Comparison of ENCODE assay signal across 12 cellular contexts in the genomic region with DNA sequence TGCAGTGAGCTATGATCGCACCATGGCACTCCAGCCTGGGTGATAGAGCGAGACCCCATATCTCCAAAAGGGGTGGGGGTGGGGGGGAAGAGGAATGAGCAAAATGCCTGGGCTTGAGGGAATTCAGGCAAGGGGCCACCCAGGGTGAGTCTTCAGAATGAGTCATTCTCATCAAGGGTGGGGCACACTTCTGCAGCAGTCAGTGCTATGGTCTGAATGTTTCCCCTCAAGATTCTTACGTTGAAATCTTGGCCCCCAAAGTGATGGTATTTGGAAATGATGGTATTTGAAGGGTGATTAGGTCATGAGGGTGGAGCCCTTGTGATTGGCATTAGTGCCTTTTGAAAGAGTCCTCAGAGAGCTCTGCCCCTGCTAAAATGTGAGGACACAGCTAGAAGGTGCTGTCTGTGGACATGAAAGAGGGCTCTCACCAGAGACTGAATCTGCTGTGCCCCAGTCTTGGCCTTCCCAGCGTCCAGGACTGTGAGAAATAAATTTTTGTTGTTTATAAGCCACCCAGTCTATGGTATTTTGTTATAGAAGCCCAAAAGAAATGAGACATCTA.
DNase-seq lines count a peak whose midpoint lies in the region; ATAC-seq and TF ChIP-seq lines count a peak whose summit lies in the region.
"Had no signal": no experiment of that assay in that cellular context is flagged by ENCODE, and none has a peak within 500 bp of the region (broad histone marks: within the 10 kb centered on the region; RNA-seq: fewer than 3 reads in every experiment).

No MANE protein-coding gene starts in this region.

- H3K9me3 ChIP-seq in right atrium auricular region = no peaks in the 10 kb centered on the region
- H3K9me3 ChIP-seq in OCI-LY7 (ENCODE audit: low read length) = no peaks in the 10 kb centered on the region
- H3K9me3 ChIP-seq: right lobe of liver, transverse colon had no signal

- no peaks in the 10 kb centered on the region for H3K36me3 ChIP-seq in right atrium auricular region
- no peaks in the 10 kb centered on the region for H3K36me3 ChIP-seq in OCI-LY7 (ENCODE audit: insufficient read depth, low read length)
- H3K36me3 ChIP-seq: right lobe of liver, transverse colon had no signal

- H3K27me3 Mint-ChIP-seq in activated T-helper 2 cell treated with anti-CD3 and anti-CD28 coated beads, Interferon-gamma antibody, Interleukin-2, Interleukin-4, amounts not matched to agents 10 μg/mL and 5 μg/mL and 100 μg/mL, durations not matched to agents 14 hours and 24 hours and 36 hours (ENCODE audit: low read depth) = peaks cover 5% of the 10 kb centered on the region

- ATAC-seq in Right ventricle myocardium inferior = peak; percentile 24
- ATAC-seq in GM18498 (IDR thresholded peaks at IDR 0.05; ENCODE audit: unreplicated experiment) = no peak

- BruUV-seq in OCI-LY7 (replicated peaks; lab: Mats Ljungman, UMichigan) = no TSS peak

- H2AFZ ChIP-seq in OCI-LY7 (ENCODE audit: low read length) = no peak overlapping the region

- H3K9me3 Mint-ChIP-seq in activated T-helper 2 cell treated with anti-CD3 and anti-CD28 coated beads, Interferon-gamma antibody, Interleukin-2, Interleukin-4, amounts not matched to agents 10 μg/mL and 5 μg/mL and 100 μg/mL, durations not matched to agents 14 hours and 24 hours and 36 hours = no peaks in the 10 kb centered on the region

- H3K4me1 ChIP-seq in right atrium auricular region (no peaks in the 10 kb centered on the region), OCI-LY7 (ENCODE audit: insufficient read depth, low read length, poor library complexity, severe bottlenecking) (no peaks in the 10 kb centered on the region)
- H3K4me1 ChIP-seq: right lobe of liver, transverse colon had no signal

- no peak overlapping the region for H3K4me3 Mint-ChIP-seq in activated T-helper 2 cell treated with anti-CD3 and anti-CD28 coated beads, Interferon-gamma antibody, Interleukin-2, Interleukin-4, amounts not matched to agents 10 μg/mL and 5 μg/mL and 100 μg/mL, durations not matched to agents 14 hours and 24 hours and 36 hours (ENCODE audit: low read depth)

- peak overlapping the region; percentile 77 for H3K27ac Mint-ChIP-seq in activated T-helper 2 cell treated with anti-CD3 and anti-CD28 coated beads, Interferon-gamma antibody, Interleukin-2, Interleukin-4, amounts not matched to agents 10 μg/mL and 5 μg/mL and 100 μg/mL, durations not matched to agents 14 hours and 24 hours and 36 hours

- DNase-seq in Right ventricle myocardium inferior (ENCODE audit: missing footprints) (no peak), right atrium auricular region (ENCODE audit: low spot score) (no peak), foreskin fibroblast (peak; percentile 9 to 60), OCI-LY7 (ENCODE audit: low spot score) (no peak)
- DNase-seq in activated T-helper 2 cell treated with anti-CD3 and anti-CD28 coated beads, Interferon-gamma antibody, Interleukin-2, Interleukin-4, amounts not matched to agents 10 μg/mL and 5 μg/mL and 100 μg/mL, durations not matched to agents 14 hours and 24 hours and 36 hours (ENCODE audit: low spot score) = no peak
- no peak for DNase-seq in activated effector memory CD4-positive, alpha-beta T cell treated with anti-CD3 and anti-CD28 coated beads, Interleukin-2, amount 50 U/mL, for 16 hours
- no peak for DNase-seq in stimulated activated CD4-positive, alpha-beta T cell treated with anti-CD3 and anti-CD28 coated beads, Interleukin-15, amount 100 ng/mL, for 24 hours
- DNase-seq: NCI-H1105, right lobe of liver had no signal

- H3K4me1 Mint-ChIP-seq in activated T-helper 2 cell treated with anti-CD3 and anti-CD28 coated beads, Interferon-gamma antibody, Interleukin-2, Interleukin-4, amounts not matched to agents 10 μg/mL and 5 μg/mL and 100 μg/mL, durations not matched to agents 14 hours and 24 hours and 36 hours (ENCODE audit: low read depth) = peaks cover 16% of the 10 kb centered on the region

- POLR2A ChIA-PET in OCI-LY7 (lab: Charles Lee) = no interaction called here

- no peaks in the 10 kb centered on the region for H3K79me2 ChIP-seq in OCI-LY7 (ENCODE audit: insufficient read depth, low read depth, low read length)

- H4K20me1 ChIP-seq in OCI-LY7 (ENCODE audit: insufficient read depth, low read length) = no peaks in the 10 kb centered on the region

- CTCF ChIA-PET in OCI-LY7 (lab: Charles Lee; ENCODE audit: unreplicated experiment) = no interaction called here

- H3K4me3 ChIP-seq in right atrium auricular region (no peak overlapping the region), foreskin fibroblast (ENCODE audit: low read depth in 1 of 2, low read length in 2 of 2) (no peak overlapping the region), OCI-LY7 (ENCODE audit: low read depth, low read length, poor library complexity, severe bottlenecking) (no peak overlapping the region)
- H3K4me3 ChIP-seq: right lobe of liver, transverse colon had no signal

- intact Hi-C loops in Right ventricle myocardium inferior (cut with DNase I) (no loop called here), OCI-LY7 (cut with micrococcal nuclease; ENCODE audit: unreplicated experiment) (no loop called here)
- intact Hi-C loops in activated T-helper 2 cell treated with anti-CD3 and anti-CD28 coated beads, Interferon-gamma antibody, Interleukin-2, Interleukin-4, amounts not matched to agents 10 μg/mL and 5 μg/mL and 100 μg/mL, durations not matched to agents 14 hours and 24 hours and 36 hours (cut with micrococcal nuclease) = no loop called here

- no peaks in the 10 kb centered on the region for H3K27me3 ChIP-seq in right atrium auricular region
- H3K27me3 ChIP-seq: right lobe of liver had no signal

- no peaks in the 10 kb centered on the region for H3K9me2 ChIP-seq in OCI-LY7 (ENCODE audit: insufficient read depth, low read length)

- no peak overlapping the region for H3K4me2 ChIP-seq in OCI-LY7 (ENCODE audit: low read length)

- TF ChIP-seq CTCF in right atrium auricular region (IDR thresholded peaks at IDR 0.05) = no peak
- no peak for TF ChIP-seq CTCF in foreskin fibroblast (IDR thresholded peaks at IDR 0.05; ENCODE audit: low read depth, low read length)
- no peak for TF ChIP-seq CTCF in OCI-LY7 (conservative IDR thresholded peaks at IDR 0.05; ENCODE audit: low read length)

- no peaks in the 10 kb centered on the region for H3K36me3 Mint-ChIP-seq in activated T-helper 2 cell treated with anti-CD3 and anti-CD28 coated beads, Interferon-gamma antibody, Interleukin-2, Interleukin-4, amounts not matched to agents 10 μg/mL and 5 μg/mL and 100 μg/mL, durations not matched to agents 14 hours and 24 hours and 36 hours (ENCODE audit: low read depth)

- H3K27ac ChIP-seq in right atrium auricular region (peak overlapping the region in 1 of 2 donors; percentile 40), OCI-LY7 (ENCODE audit: low read depth, low read length, poor library complexity, severe bottlenecking) (no peak overlapping the region)
- H3K27ac ChIP-seq: HL-60, right lobe of liver, transverse colon had no signal

Comparison
In these comparisons a context has a peak if more than half of its experiments do, and no peak if none do; other contexts are left out.
1. DNase-seq: peak in foreskin fibroblast (2 of 2); none in Right ventricle myocardium inferior (single experiment), right atrium auricular region (single experiment), activated T-helper 2 cell treated with anti-CD3 and anti-CD28 coated beads, Interferon-gamma antibody, Interleukin-2, Interleukin-4, amounts not matched to agents 10 μg/mL and 5 μg/mL and 100 μg/mL, durations not matched to agents 14 hours and 24 hours and 36 hours (single experiment), activated effector memory CD4-positive, alpha-beta T cell treated with anti-CD3 and anti-CD28 coated beads, Interleukin-2, amount 50 U/mL, for 16 hours (single experiment), stimulated activated CD4-positive, alpha-beta T cell treated with anti-CD3 and anti-CD28 coated beads, Interleukin-15, amount 100 ng/mL, for 24 hours (single experiment) and OCI-LY7 (single experiment).